Comparison of ENCODE assay signal across 8 cellular contexts in genomic region chr5:133051547-133052316, GRCh38. TPM values are rescaled to one million over a fixed set of nuclear protein-coding genes. Genes with fewer than 3 reads are reported as not detected.
A peak's percentile ranks its signal among the peaks of the same experiment; 100 is the strongest.
DNase-seq lines count a peak whose midpoint lies in the region; ATAC-seq and TF ChIP-seq lines count a peak whose summit lies in the region.

Gene HSPA4 (plus strand): TSS chr5:133052013. CDS start chr5:133052251, 238 bp downstream.

- peak within 1 kb of the TSS; percentile 98 for H3K9ac ChIP-seq in smooth muscle cell (ENCODE audit: low read depth)

- H3K79me2 ChIP-seq in smooth muscle cell (ENCODE audit: low read depth): peaks cover 55% of the 10 kb centered on the region

- peak; percentile 98 for DNase-seq in AG04450 (ENCODE audit: low read depth, low spot score)
- peak; percentile 96 for DNase-seq in NCI-H226
- DNase-seq in WTC11 (ENCODE audit: low spot score): peak; percentile 98
- DNase-seq in cardiac fibroblast (ENCODE audit: low read depth in 2 of 2): peak; percentile 99
- peak; percentile 99 for DNase-seq in iPS-NIHi7 (ENCODE audit: extremely low spot score)
- peak; percentile 89 for DNase-seq in smooth muscle cell (lab: John Stamatoyannopoulos, UW; ENCODE audit: unreplicated experiment)

- peaks cover 8% of the 10 kb centered on the region for H3K9me3 Mint-ChIP-seq in WTC11

- peaks cover 18% of the 10 kb centered on the region for H3K4me1 ChIP-seq in smooth muscle cell (ENCODE audit: low read depth)

- H3K27ac ChIP-seq in AG04450 (ENCODE audit: low read depth, low read length) (peak within 1 kb of the TSS; percentile 99), smooth muscle cell (ENCODE audit: low read depth) (peak within 1 kb of the TSS; percentile 99)

- peak within 1 kb of the TSS; percentile 89 for H3K4me3 Mint-ChIP-seq in WTC11

- H3K36me3 ChIP-seq in smooth muscle cell (ENCODE audit: low read depth): no peaks in the 10 kb centered on the region

- CTCF ChIA-PET in AG04450 (lab: Charles Lee): interaction anchor here (0.6 to 1.1 kb wide), 2 partner anchors 27 to 102 kb away, joined by 3 to 4 read pairs; no protein-coding TSS in a partner anchor
- CTCF ChIA-PET in WTC11 (lab: Charles Lee): interaction anchor here (1.0 to 1.5 kb wide), 4 partner anchors 18 to 945 kb away, joined by 3 to 4 read pairs (median 4); no protein-coding TSS in a partner anchor

- H3K4me2 ChIP-seq in smooth muscle cell: peak within 1 kb of the TSS; percentile 95

- H3K4me3 ChIP-seq in AG04450 (ENCODE audit: low read depth, low read length) (peak within 1 kb of the TSS; percentile 96), cardiac fibroblast (replicated peaks in 1 of 2; ENCODE audit: low read depth in 2 of 2, low read length in 2 of 2) (peak within 1 kb of the TSS; percentile 98 to 99), smooth muscle cell (peak within 1 kb of the TSS; percentile 84)

- H3K36me3 Mint-ChIP-seq in WTC11: peaks cover 12% of the 10 kb centered on the region

- peaks cover 51% of the 10 kb centered on the region for H3K4me1 Mint-ChIP-seq in WTC11

- no peaks in the 10 kb centered on the region for H3K27me3 Mint-ChIP-seq in WTC11 (ENCODE audit: low read depth)

- POLR2A ChIA-PET in AG04450 (lab: Yijun Ruan, JAX): interaction anchor here (0.6 to 2.3 kb wide), 6 partner anchors 12 to 89 kb away, joined by 3 to 27 read pairs (median 5); partner anchors contain the start of genes AFF4 and ZCCHC10
- POLR2A ChIA-PET in WTC11 (lab: Charles Lee): interaction anchor here (0.6 to 2.2 kb wide), 13 partner anchors 8 to 229 kb away, joined by 3 to 22 read pairs (median 5); partner anchors contain the start of gene AFF4

- peaks cover 20% of the 10 kb centered on the region for H3F3A ChIP-seq in smooth muscle cell (ENCODE audit: low read depth)

- WGBS in smooth muscle cell (ENCODE audit: low lambda C conversion rate): under 1% methylated on average over 68 of the region's 68 CpGs

- H3K27ac Mint-ChIP-seq in WTC11: peak within 1 kb of the TSS; percentile 100

- peak within 1 kb of the TSS; percentile 57 for H2AFZ ChIP-seq in smooth muscle cell (ENCODE audit: low read depth)

- ATAC-seq in GM18909 (IDR thresholded peaks at IDR 0.05; ENCODE audit: poor library complexity, unreplicated experiment) (peak; percentile 89), HG03175 (IDR thresholded peaks at IDR 0.05; ENCODE audit: unreplicated experiment) (peak; percentile 84), WTC11 (peak; percentile 82)

- peaks cover 43% of the 10 kb centered on the region for H4K20me1 ChIP-seq in smooth muscle cell (ENCODE audit: low read depth)

- TF ChIP-seq CTCF in AG04450 (IDR thresholded peaks at IDR 0.05; ENCODE audit: low read depth, low read length) (no peak), WTC11 (IDR thresholded peaks at IDR 0.05) (no peak), cardiac fibroblast (IDR thresholded peaks at IDR 0.05; ENCODE audit: low read depth, low read length) (no peak), smooth muscle cell (IDR thresholded peaks at IDR 0.05; ENCODE audit: borderline replicate concordance, insufficient read depth, poor library complexity, severe bottlenecking) (no peak)

- H3K27me3 ChIP-seq in AG04450 (ENCODE audit: control insufficient read depth, insufficient read depth, low read length) (no peaks in the 10 kb centered on the region), smooth muscle cell (ENCODE audit: low read depth) (no peaks in the 10 kb centered on the region)

- peaks cover 11% of the 10 kb centered on the region for H3K9me3 ChIP-seq in AG04450 (ENCODE audit: control insufficient read depth, insufficient read depth, low read length)
- no peaks in the 10 kb centered on the region for H3K9me3 ChIP-seq in smooth muscle cell (replicated peaks; ENCODE audit: low read depth)

TF ChIP-seq in WTC11, 78 proteins besides CTCF, POLR2A, EP300 and RAD21 (continues in another document):
- TF ChIP-seq USF1 (CRISPR knock-in tag; IDR thresholded peaks at IDR 0.05) (peak; percentile 40; the same call in 1 of the 2 replicates), ETV6 (CRISPR knock-in tag; IDR thresholded peaks at IDR 0.05) (peak; percentile 77), MYBL2 (CRISPR knock-in tag; IDR thresholded peaks at IDR 0.05) (peak; percentile 47; the same call in 1 of the 2 replicates), AFF4 (CRISPR knock-in tag; IDR thresholded peaks at IDR 0.05; ENCODE audit: borderline replicate concordance) (no peak), CREM (CRISPR knock-in tag; IDR thresholded peaks at IDR 0.05) (peak; percentile 80), NFE2L1 (CRISPR knock-in tag; IDR thresholded peaks at IDR 0.05) (peak; percentile 63; the same call in 1 of the 2 replicates), TP53 (CRISPR knock-in tag; IDR thresholded peaks at IDR 0.05) (peak; percentile 90; the same call in 1 of the 2 replicates), IRF1 (CRISPR knock-in tag; IDR thresholded peaks at IDR 0.05) (peak; percentile 48; the same call in 1 of the 2 replicates), ZNF121 (CRISPR knock-in tag; IDR thresholded peaks at IDR 0.05) (no peak), HMGXB4 (CRISPR knock-in tag; IDR thresholded peaks at IDR 0.05) (peak; percentile 43; the same call in 1 of the 2 replicates), NFATC4 (CRISPR knock-in tag; IDR thresholded peaks at IDR 0.05) (no peak), RORB (CRISPR knock-in tag; IDR thresholded peaks at IDR 0.05) (no peak), ZNF138 (CRISPR knock-in tag; conservative IDR thresholded peaks at IDR 0.05) (0 out of 2 replicates have a peak, but pooled peaks have one; percentile 52), GABPB1 (CRISPR knock-in tag; IDR thresholded peaks at IDR 0.05) (peak; percentile 50), KAT7 (CRISPR knock-in tag; IDR thresholded peaks at IDR 0.05; ENCODE audit: borderline replicate concordance) (peak; percentile 42; the same call in 1 of the 2 replicates)

RNA-seq across cellular contexts. Expression of gene HSPA4, which starts in this region (rescaled TPM):
- polyA plus RNA-seq in AG04450 (2011; rRNA removed): 63.8 and 96.9 TPM in 2 replicates
- polyA minus RNA-seq in AG04450 (2011; rRNA and poly(A)+ RNA removed): 50.8 and 104 TPM in 2 replicates
- total RNA-seq in WTC11 (2021): 316 to 363 TPM (median 335 TPM) in 3 replicates
- total RNA-seq in smooth muscle cell: 90.3 and 115 TPM in 2 replicates
- 65.1 and 73.2 TPM in 2 replicates for polyA plus RNA-seq in smooth muscle cell

Comparison
In these comparisons a context has a peak if more than half of its experiments do, and no peak if none do; other contexts are left out.
1. Peak in every context shown above with its lines: DNase-seq, ATAC-seq, H3K4me3 ChIP-seq and H3K27ac ChIP-seq.